ENCODE assay signal across 15 cellular contexts in genomic region chr14:38124496-38124895, GRCh38.
DNase-seq lines count a peak whose midpoint lies in the region; ATAC-seq and TF ChIP-seq lines count a peak whose summit lies in the region.
"Had no signal": no experiment of that assay in that cellular context is flagged by ENCODE, and none has a peak within 500 bp of the region (broad histone marks: within the 10 kb centered on the region; RNA-seq: fewer than 3 reads in every experiment).

No MANE protein-coding gene starts in this region.

- H3K4me1 ChIP-seq in mesenchymal stem cell (ENCODE audit: control insufficient read depth, insufficient read depth, low read depth, low read length) = peaks cover 6% of the 10 kb centered on the region

- H2AFZ ChIP-seq in mesenchymal stem cell (ENCODE audit: low read depth, low read length) = no peak overlapping the region

- CTCF ChIA-PET in T-cell (lab: Charles Lee) = interaction anchor here in 1 of 2 donors (0.7 kb wide), 1 partner anchor 25 kb away, joined by 3 read pairs; no protein-coding TSS in a partner anchor

- no peaks in the 10 kb centered on the region for H3K27me3 Mint-ChIP-seq in activated naive CD4-positive, alpha-beta T cell treated with anti-CD3 and anti-CD28 coated beads, Interleukin-2, amount 50 U/mL, for 24 hours
- H3K27me3 Mint-ChIP-seq in T-cell (no peaks in the 10 kb centered on the region), type B pancreatic cell (no peaks in the 10 kb centered on the region)
- no peaks in the 10 kb centered on the region for H3K27me3 Mint-ChIP-seq in stimulated activated memory B cell treated with anti-CD40 and anti-IgM and Interleukin-4, amounts not matched to agents 10 μg/mL and 1 μg/mL and 100 μg/mL, for 72 hours

- H3K27me3 ChIP-seq in mesenchymal stem cell (ENCODE audit: control insufficient read depth in 1 of 2, insufficient read depth in 1 of 2, low read length in 2 of 2) = no peaks in the 10 kb centered on the region

- no peak overlapping the region for H3K4ac ChIP-seq in mesenchymal stem cell (ENCODE audit: low read depth in 1 of 2, low read length in 2 of 2)

- no peak overlapping the region for H3K4me3 Mint-ChIP-seq in activated naive CD4-positive, alpha-beta T cell treated with anti-CD3 and anti-CD28 coated beads, Interleukin-2, amount 50 U/mL, for 24 hours
- H3K4me3 Mint-ChIP-seq in T-cell (no peak overlapping the region), type B pancreatic cell (no peak overlapping the region)
- H3K4me3 Mint-ChIP-seq in stimulated activated memory B cell treated with anti-CD40 and anti-IgM and Interleukin-4, amounts not matched to agents 10 μg/mL and 1 μg/mL and 100 μg/mL, for 72 hours = no peak overlapping the region
- H3K4me3 Mint-ChIP-seq: H9 had no signal

- H3K23ac ChIP-seq in mesenchymal stem cell (ENCODE audit: low read length in 2 of 2) = no peak overlapping the region

- H3K36me3 Mint-ChIP-seq in activated naive CD4-positive, alpha-beta T cell treated with anti-CD3 and anti-CD28 coated beads, Interleukin-2, amount 50 U/mL, for 24 hours = no peaks in the 10 kb centered on the region
- no peaks in the 10 kb centered on the region for H3K36me3 Mint-ChIP-seq in activated naive CD4-positive, alpha-beta T cell treated with anti-CD3 and anti-CD28 coated beads, Interleukin-2, amount 50 U/mL, for 72 hours
- no peaks in the 10 kb centered on the region for H3K36me3 Mint-ChIP-seq in T-cell
- H3K36me3 Mint-ChIP-seq in stimulated activated memory B cell treated with anti-CD40 and anti-IgM and Interleukin-4, amounts not matched to agents 10 μg/mL and 1 μg/mL and 100 μg/mL, for 72 hours = no peaks in the 10 kb centered on the region
- no peaks in the 10 kb centered on the region for H3K36me3 Mint-ChIP-seq in type B pancreatic cell

- peaks cover 57% of the 10 kb centered on the region for H3K4me1 Mint-ChIP-seq in activated naive CD4-positive, alpha-beta T cell treated with anti-CD3 and anti-CD28 coated beads, Interleukin-2, amount 50 U/mL, for 24 hours
- peaks cover 36 to 53% (median 45%) of the 10 kb centered on the region in 3 donors for H3K4me1 Mint-ChIP-seq in T-cell
- H3K4me1 Mint-ChIP-seq in stimulated activated memory B cell treated with anti-CD40 and anti-IgM and Interleukin-4, amounts not matched to agents 10 μg/mL and 1 μg/mL and 100 μg/mL, for 72 hours = no peaks in the 10 kb centered on the region
- peaks cover 5% of the 10 kb centered on the region for H3K4me1 Mint-ChIP-seq in type B pancreatic cell (ENCODE audit: unreplicated experiment)

- H3K79me1 ChIP-seq in mesenchymal stem cell (replicated peaks; ENCODE audit: low read length, poor library complexity, severe bottlenecking) = no peaks in the 10 kb centered on the region

- H2BK5ac ChIP-seq in mesenchymal stem cell (ENCODE audit: low read depth, low read length, poor library complexity, severe bottlenecking) = no peak overlapping the region

- H3K14ac ChIP-seq in mesenchymal stem cell (ENCODE audit: low read length in 2 of 2) = no peak overlapping the region

- H4K91ac ChIP-seq in mesenchymal stem cell (ENCODE audit: low read length) = no peak overlapping the region

- peak overlapping the region; percentile 35 for H2AK5ac ChIP-seq in mesenchymal stem cell (ENCODE audit: low read length, severe bottlenecking)

- H3K27ac Mint-ChIP-seq in activated naive CD4-positive, alpha-beta T cell treated with anti-CD3 and anti-CD28 coated beads, Interleukin-2, amount 50 U/mL, for 24 hours = peak overlapping the region; percentile 4
- no peak overlapping the region for H3K27ac Mint-ChIP-seq in activated naive CD4-positive, alpha-beta T cell treated with anti-CD3 and anti-CD28 coated beads, Interleukin-2, amount 50 U/mL, for 72 hours
- H3K27ac Mint-ChIP-seq in T-cell (peak overlapping the region; percentile 13 to 45), type B pancreatic cell (no peak overlapping the region)
- no peak overlapping the region for H3K27ac Mint-ChIP-seq in stimulated activated memory B cell treated with anti-CD40 and anti-IgM and Interleukin-4, amounts not matched to agents 10 μg/mL and 1 μg/mL and 100 μg/mL, for 72 hours

- no peaks in the 10 kb centered on the region for H3K36me3 ChIP-seq in mesenchymal stem cell (ENCODE audit: control insufficient read depth in 1 of 2, insufficient read depth in 2 of 2, low read depth in 1 of 2, low read length in 2 of 2)

- 55% methylated on average over 3 of the region's 3 CpGs for WGBS in mesenchymal stem cell

- ATAC-seq in activated naive CD4-positive, alpha-beta T cell treated with anti-CD3 and anti-CD28 coated beads, Interleukin-2, amount 50 U/mL, for 72 hours = no peak
- no peak for ATAC-seq in T-cell (replicated peaks in 1 of 4)
- peak; percentile 31 for ATAC-seq in stimulated activated memory B cell treated with anti-CD40 and anti-IgM and Interleukin-4, amounts not matched to agents 10 μg/mL and 1 μg/mL and 100 μg/mL, for 72 hours

- POLR2A ChIA-PET in T-cell (lab: Charles Lee) = no interaction called here

- H3K9ac ChIP-seq in mesenchymal stem cell (ENCODE audit: low read length) = no peak overlapping the region

- no peak overlapping the region for H3K4me2 ChIP-seq in mesenchymal stem cell (ENCODE audit: low read length, poor library complexity, severe bottlenecking)

- no peaks in the 10 kb centered on the region for H3K9me3 ChIP-seq in mesenchymal stem cell (ENCODE audit: control insufficient read depth, low read length)

- H2BK15ac ChIP-seq in mesenchymal stem cell (ENCODE audit: low read depth, poor library complexity, severe bottlenecking) = no peak overlapping the region

- peak overlapping the region in 1 of 2 experiments; percentile 21 for H2BK12ac ChIP-seq in mesenchymal stem cell (ENCODE audit: low read length in 2 of 2)

- no peaks in the 10 kb centered on the region for H3K9me3 Mint-ChIP-seq in activated naive CD4-positive, alpha-beta T cell treated with anti-CD3 and anti-CD28 coated beads, Interleukin-2, amount 50 U/mL, for 24 hours
- no peaks in the 10 kb centered on the region for H3K9me3 Mint-ChIP-seq in activated naive CD4-positive, alpha-beta T cell treated with anti-CD3 and anti-CD28 coated beads, Interleukin-2, amount 50 U/mL, for 72 hours
- H3K9me3 Mint-ChIP-seq in T-cell (no peaks in the 10 kb centered on the region), type B pancreatic cell (no peaks in the 10 kb centered on the region)
- H3K9me3 Mint-ChIP-seq in stimulated activated memory B cell treated with anti-CD40 and anti-IgM and Interleukin-4, amounts not matched to agents 10 μg/mL and 1 μg/mL and 100 μg/mL, for 72 hours = no peaks in the 10 kb centered on the region
- H3K9me3 Mint-ChIP-seq: H9 had no signal

- TF ChIP-seq CTCF in type B pancreatic cell (conservative IDR thresholded peaks at IDR 0.05) = no peak

- H3K4me3 ChIP-seq in mesenchymal stem cell (ENCODE audit: insufficient read depth in 1 of 2, low read depth in 1 of 2, low read length in 2 of 2) = no peak overlapping the region

- H3K27ac ChIP-seq in mesenchymal stem cell (ENCODE audit: low read length, poor library complexity, severe bottlenecking) = no peak overlapping the region

- peak overlapping the region in 1 of 2 experiments; percentile 10 for H3K18ac ChIP-seq in mesenchymal stem cell (ENCODE audit: low read depth in 1 of 2, low read length in 2 of 2)

- no peak overlapping the region for H2BK120ac ChIP-seq in mesenchymal stem cell (ENCODE audit: low read depth, low read length)

- DNase-seq in activated naive CD4-positive, alpha-beta T cell treated with anti-CD3 and anti-CD28 coated beads, Interleukin-2, amount 50 U/mL, for 72 hours (ENCODE audit: low spot score in 2 of 2) = no peak
- DNase-seq in T-cell (no peak), mesenchymal stem cell (no peak), activated T-cell treated with anti-CD3 and anti-CD28 coated beads for 4 hours (no peak), EL (no peak), type B pancreatic cell (ENCODE audit: extremely low spot score, unreplicated experiment) (no peak)
- DNase-seq: Calu3, H9, Kasumi-1, MV-4-11, NCI-H1436, NCI-H2029 treated with DMSO at 0.1 percent for 48 hours, SIG-M5 had no signal

- no peak overlapping the region for H4K8ac ChIP-seq in mesenchymal stem cell (ENCODE audit: low read length)

Comparison
In these comparisons a context has a peak if more than half of its experiments do, and no peak if none do; other contexts are left out.
1. H3K27ac Mint-ChIP-seq: peak in activated naive CD4-positive, alpha-beta T cell treated with anti-CD3 and anti-CD28 coated beads, Interleukin-2, amount 50 U/mL, for 24 hours (single experiment) and T-cell (2 of 2); none in activated naive CD4-positive, alpha-beta T cell treated with anti-CD3 and anti-CD28 coated beads, Interleukin-2, amount 50 U/mL, for 72 hours (0 of 2), stimulated activated memory B cell treated with anti-CD40 and anti-IgM and Interleukin-4, amounts not matched to agents 10 μg/mL and 1 μg/mL and 100 μg/mL, for 72 hours (single experiment) and type B pancreatic cell (single experiment).